In the genomic region with DNA sequence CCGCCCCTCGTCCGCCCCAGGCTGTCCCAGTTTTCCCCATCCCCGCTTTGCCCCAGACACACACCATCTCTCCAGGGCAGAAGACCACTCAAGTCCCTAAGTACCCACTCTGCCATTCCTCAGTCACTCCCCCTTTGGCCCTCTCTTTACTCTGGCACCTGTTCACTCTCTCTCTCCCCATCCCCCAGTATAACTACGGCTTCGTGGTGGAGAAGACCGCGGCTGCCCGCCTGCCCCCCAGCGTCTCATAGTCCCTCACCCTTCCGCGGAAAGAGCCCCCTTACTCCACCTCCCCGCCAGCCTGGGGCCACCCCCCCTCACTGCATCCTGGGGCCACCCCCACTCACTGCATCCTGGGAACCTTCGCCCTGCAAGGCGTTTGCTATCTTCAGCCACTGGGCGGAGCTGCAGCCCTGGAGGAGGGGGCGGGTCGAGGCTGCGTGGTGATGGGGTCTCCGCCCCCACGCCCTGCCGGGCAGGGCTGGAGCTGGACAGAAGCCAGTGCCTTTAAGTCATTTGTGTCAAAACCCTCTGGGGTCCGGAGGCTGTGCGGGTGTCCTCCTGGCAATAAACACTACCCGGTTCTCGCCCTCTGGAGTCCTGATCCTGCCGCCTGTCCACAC, we compare ENCODE assay signal across 7 cellular contexts. TPM values are rescaled to one million over a fixed set of nuclear protein-coding genes. Genes with fewer than 3 reads are reported as not detected.
A peak's percentile ranks its signal among the peaks of the same experiment; 100 is the strongest.
DNase-seq lines count a peak whose midpoint lies in the region; ATAC-seq and TF ChIP-seq lines count a peak whose summit lies in the region.

No MANE protein-coding gene starts in this region.

- intact Hi-C loops in thyroid gland (cut with DNase I), result no loop called here

- peak; percentile 66 for TF ChIP-seq CTCF in hepatocyte (IDR thresholded peaks at IDR 0.05; ENCODE audit: poor library complexity)
- TF ChIP-seq CTCF in thyroid gland (IDR thresholded peaks at IDR 0.05), result peak in 3 of 6 experiments; percentile 8 to 31 (median 30)

- H3K4me3 ChIP-seq in Karpas-422 (ENCODE audit: low read length) (no peak overlapping the region; the same call in 1 of the 2 replicates), hepatocyte (no peak overlapping the region), thyroid gland (replicated peaks in 1 of 3) (no peak overlapping the region)

- no peak overlapping the region for H3K9ac ChIP-seq in Karpas-422 (ENCODE audit: low read length)

- ATAC-seq in activated T-cell treated with anti-CD3 and anti-CD28 coated beads, Interleukin-2, amount 50 U/mL, for 4 hours, result peak; percentile 44 to 46

- H3K9me2 ChIP-seq in Karpas-422 (replicated peaks; ENCODE audit: insufficient read depth, low read length) (no peaks in the 10 kb centered on the region), hepatocyte (replicated peaks; ENCODE audit: insufficient read depth) (no peaks in the 10 kb centered on the region)

- H3K9me3 Mint-ChIP-seq in activated T-cell treated with anti-CD3 and anti-CD28 coated beads, Interleukin-2, amount 50 U/mL, for 4 hours, result no peaks in the 10 kb centered on the region

- H3K36me3 Mint-ChIP-seq in activated T-cell treated with anti-CD3 and anti-CD28 coated beads, Interleukin-2, amount 50 U/mL, for 4 hours (ENCODE audit: insufficient read depth), result peaks cover 2% of the 10 kb centered on the region

- TF ChIP-seq POLR2A in thyroid gland (IDR thresholded peaks at IDR 0.05), result no peak

- no peaks in the 10 kb centered on the region for H3K27me3 Mint-ChIP-seq in activated T-cell treated with anti-CD3 and anti-CD28 coated beads, Interleukin-2, amount 50 U/mL, for 4 hours (ENCODE audit: low read depth)

- H3K27ac ChIP-seq in Karpas-422 (ENCODE audit: low read length) (no peak overlapping the region), hepatocyte (no peak overlapping the region), thyroid gland (no peak overlapping the region)

- H3K27me3 ChIP-seq in Karpas-422 (ENCODE audit: low read length), result no peaks in the 10 kb centered on the region
- H3K27me3 ChIP-seq in hepatocyte, result no peaks in the 10 kb centered on the region
- no peaks in the 10 kb centered on the region for H3K27me3 ChIP-seq in thyroid gland

- H2AFZ ChIP-seq in Karpas-422 (ENCODE audit: low read length) (no peak overlapping the region), hepatocyte (no peak overlapping the region)

- DNase-seq in G401 (ENCODE audit: low spot score) (peak; percentile 32), Karpas-422 (peak; percentile 80), hepatocyte (ENCODE audit: low spot score) (peak; percentile 81), thyroid gland (peak; percentile 33 to 35), A172 (ENCODE audit: low spot score) (no peak), OCI-M2 (lab: John Stamatoyannopoulos, UW; ENCODE audit: unreplicated experiment) (no peak)
- DNase-seq in activated T-cell treated with anti-CD3 and anti-CD28 coated beads, Interleukin-2, amount 50 U/mL, for 4 hours, result no peak

- in situ Hi-C loops in G401 (cut with HindIII; ENCODE audit: low sequenced_read_pairs), result no loop called here

- no peak overlapping the region for H3K4me3 Mint-ChIP-seq in activated T-cell treated with anti-CD3 and anti-CD28 coated beads, Interleukin-2, amount 50 U/mL, for 4 hours

- H4K20me1 ChIP-seq in Karpas-422 (ENCODE audit: insufficient read depth, low read depth, low read length) (no peaks in the 10 kb centered on the region), hepatocyte (ENCODE audit: insufficient read depth, poor library complexity, severe bottlenecking) (no peaks in the 10 kb centered on the region)

- H3K4me1 ChIP-seq in Karpas-422 (ENCODE audit: low read length) (peaks cover 35% of the 10 kb centered on the region), hepatocyte (ENCODE audit: insufficient read depth) (no peaks in the 10 kb centered on the region), thyroid gland (peaks cover 6 to 18% of the 10 kb centered on the region in 2 donors)

- 8% methylated on average over 16 of the region's 27 CpGs for WGBS in hepatocyte (ENCODE audit: low lambda C conversion rate, missing lambda C conversion rate)
- WGBS in thyroid gland, 2 donors, result 42 to 48% methylated on average over 16 to 18 of the region's 27 CpGs

- H3K9me3 ChIP-seq in Karpas-422 (ENCODE audit: low read length) (no peaks in the 10 kb centered on the region), hepatocyte (ENCODE audit: low read depth) (no peaks in the 10 kb centered on the region), thyroid gland (no peaks in the 10 kb centered on the region)

- H3K4me2 ChIP-seq in Karpas-422 (ENCODE audit: low read depth, low read length, poor library complexity, severe bottlenecking) (peak overlapping the region; percentile 12), hepatocyte (peak overlapping the region; percentile 71)

- H3K36me3 ChIP-seq in Karpas-422 (ENCODE audit: insufficient read depth, low read length) (no peaks in the 10 kb centered on the region), hepatocyte (replicated peaks; ENCODE audit: insufficient read depth, low read depth) (no peaks in the 10 kb centered on the region), thyroid gland (peaks cover 0 to 8% of the 10 kb centered on the region in 2 donors)

- no peaks in the 10 kb centered on the region for H3K79me2 ChIP-seq in Karpas-422 (ENCODE audit: low read length)
- H3K79me2 ChIP-seq in hepatocyte, result peaks cover 2% of the 10 kb centered on the region

- H3K4me1 Mint-ChIP-seq in activated T-cell treated with anti-CD3 and anti-CD28 coated beads, Interleukin-2, amount 50 U/mL, for 4 hours (ENCODE audit: low read depth), result peaks cover 2% of the 10 kb centered on the region

RNA-seq across cellular contexts. Expression of a gene that starts 5.0 kb away (rescaled TPM):
- 76.7 and 112 TPM in 2 replicates for total RNA-seq in G401 (2014; rRNA removed; shearing (Covaris generic))
- total RNA-seq in Karpas-422 (2014; rRNA removed; shearing (Covaris generic); ENCODE audit: low replicate concordance), result 44.7 and 55.2 TPM in 2 replicates
- 10 to 100 TPM; 37.3 to 43.3 (median 38.6) TPM for total RNA-seq in activated T-cell treated with anti-CD3 and anti-CD28 coated beads, Interleukin-2, amount 50 U/mL, for 4 hours
- total RNA-seq in hepatocyte (36.1 and 46.4 TPM in 2 replicates), thyroid gland (100 to 1,000 TPM in 1 of 4 donors, 10 to 100 TPM in 3; 51.5 to 146 (median 68.3) TPM)
- polyA plus RNA-seq in hepatocyte, result 65.2 and 77.1 TPM in 2 replicates
- total RNA-seq in A172 (2014; rRNA removed; shearing (Covaris generic)), result 105 and 141 TPM in 2 replicates

RNA-seq across cellular contexts. Expression of a gene that starts 19.4 kb away (rescaled TPM):
- 174 and 187 TPM in 2 replicates for total RNA-seq in G401 (2014; rRNA removed; shearing (Covaris generic))
- 56.2 and 156 TPM in 2 replicates for total RNA-seq in Karpas-422 (2014; rRNA removed; shearing (Covaris generic); ENCODE audit: low replicate concordance)
- total RNA-seq in activated T-cell treated with anti-CD3 and anti-CD28 coated beads, Interleukin-2, amount 50 U/mL, for 4 hours, result 100 to 1,000 TPM in 2 of 3 donors, 10 to 100 TPM in 1; 85.9 to 120 (median 105) TPM
- total RNA-seq in hepatocyte (43.2 and 50.1 TPM in 2 replicates), thyroid gland (10 to 100 TPM; 14.1 to 83.0 (median 24.7) TPM)
- 129 and 195 TPM in 2 replicates for polyA plus RNA-seq in hepatocyte
- total RNA-seq in A172 (2014; rRNA removed; shearing (Covaris generic)), result 0.29 and 1.7 TPM in 2 replicates

RNA-seq across cellular contexts. Expression of a gene that starts 23.6 kb away (rescaled TPM):
- 0.49 and 1.6 TPM in 2 replicates for total RNA-seq in G401 (2014; rRNA removed; shearing (Covaris generic))
- total RNA-seq in Karpas-422 (2014; rRNA removed; shearing (Covaris generic); ENCODE audit: low replicate concordance), result not detected in 2 replicates
- total RNA-seq in activated T-cell treated with anti-CD3 and anti-CD28 coated beads, Interleukin-2, amount 50 U/mL, for 4 hours, result not detected
- total RNA-seq in hepatocyte, result 1.0 and 1.2 TPM in 2 replicates
- 2.0 and 2.5 TPM in 2 replicates for polyA plus RNA-seq in hepatocyte
- total RNA-seq in thyroid gland, result under 1 TPM in 1 of 4 donors, not detected in 3; 0.56 TPM
- 0.07 TPM in 1 of 2 replicates, not detected in the other for total RNA-seq in A172 (2014; rRNA removed; shearing (Covaris generic))

RNA-seq across cellular contexts. Expression of a gene that starts 30.9 kb away (rescaled TPM):
- total RNA-seq in G401 (2014; rRNA removed; shearing (Covaris generic)), result 0.71 and 1.8 TPM in 2 replicates
- total RNA-seq in Karpas-422 (2014; rRNA removed; shearing (Covaris generic); ENCODE audit: low replicate concordance), result 4.1 and 9.3 TPM in 2 replicates
- under 1 TPM; 0.24 to 0.53 (median 0.46) TPM for total RNA-seq in activated T-cell treated with anti-CD3 and anti-CD28 coated beads, Interleukin-2, amount 50 U/mL, for 4 hours
- total RNA-seq in hepatocyte (not detected in 2 replicates), thyroid gland (not detected)
- 0.80 TPM in 1 of 2 replicates, not detected in the other for polyA plus RNA-seq in hepatocyte
- total RNA-seq in A172 (2014; rRNA removed; shearing (Covaris generic)), result not detected in 2 replicates

RNA-seq across cellular contexts. Expression of a gene that starts 35.9 kb away (rescaled TPM):
- not detected in 2 replicates for total RNA-seq in G401 (2014; rRNA removed; shearing (Covaris generic))
- total RNA-seq in Karpas-422 (2014; rRNA removed; shearing (Covaris generic); ENCODE audit: low replicate concordance), result not detected in 2 replicates
- total RNA-seq in activated T-cell treated with anti-CD3 and anti-CD28 coated beads, Interleukin-2, amount 50 U/mL, for 4 hours, result not detected
- not detected in 2 replicates for total RNA-seq in hepatocyte
- polyA plus RNA-seq in hepatocyte, result 0.17 TPM in 1 of 2 replicates, not detected in the other
- total RNA-seq in thyroid gland, result not detected
- not detected in 2 replicates for total RNA-seq in A172 (2014; rRNA removed; shearing (Covaris generic))

Comparison
In these comparisons a context has a peak if more than half of its experiments do, and no peak if none do; other contexts are left out.
1. DNase-seq: peak in G401 (single experiment), Karpas-422 (single experiment), hepatocyte (single experiment) and thyroid gland (2 of 2); none in activated T-cell treated with anti-CD3 and anti-CD28 coated beads, Interleukin-2, amount 50 U/mL, for 4 hours (single experiment), A172 (single experiment) and OCI-M2 (single experiment).